In genomic region chr1:227330709-227331108, GRCh38 we compare ENCODE assay signal across 20 cellular contexts. TPM values are rescaled to one million over a fixed set of nuclear protein-coding genes. Genes with fewer than 3 reads are reported as not detected.
DNase-seq lines count a peak whose midpoint lies in the region; ATAC-seq, FAIRE-seq and TF ChIP-seq lines count a peak whose summit lies in the region.
"Had no signal": no experiment of that assay in that cellular context is flagged by ENCODE, and none has a peak within 500 bp of the region (broad histone marks: within the 10 kb centered on the region; RNA-seq: fewer than 3 reads in every experiment).

No MANE protein-coding gene starts in this region.

- H2AK5ac ChIP-seq in H1 (ENCODE audit: low read depth, low read length) = no peak overlapping the region

- H3K14ac ChIP-seq in H1 (ENCODE audit: insufficient read length) = no peak overlapping the region

- H3K4ac ChIP-seq in H1 (replicated peaks; ENCODE audit: insufficient read length, low read depth, low read length) = no peak overlapping the region

- no peak for TF ChIP-seq RAD21 in H1 (IDR thresholded peaks at IDR 0.05 in 1 of 2, conservative IDR thresholded peaks at IDR 0.05 in 1 of 2; ENCODE audit: low read depth in 2 of 2, low read length in 2 of 2)

- 65% methylated on average over 6 of the region's 6 CpGs for WGBS in right cardiac atrium
- 98% methylated on average over 6 of the region's 6 CpGs; no CpG with 5 or more reads in 1 of the 2 experiments for WGBS in H1 (ENCODE audit: extremely low coverage in 1 of 2, insufficient coverage in 1 of 2, insufficient read length in 1 of 2, insufficient replicate concordance in 2 of 2, low coverage in 1 of 2, low lambda C conversion rate in 2 of 2, missing lambda C conversion rate in 1 of 2), 2 experiments

- no peak overlapping the region for H3K4me2 ChIP-seq in H1 (ENCODE audit: insufficient read depth in 1 of 2, low read depth in 2 of 2, low read length in 2 of 2)

- no peak for DNase-seq in Right ventricle myocardium inferior (ENCODE audit: missing footprints)
- no peak for DNase-seq in right cardiac atrium
- peak; percentile 61 for DNase-seq in MG63
- no peak for DNase-seq in H1 (ENCODE audit: low read depth in 1 of 2, low spot score in 2 of 2)
- DNase-seq in stimulated activated naive B cell treated with anti-CD40 and anti-IgM and Interleukin-4, amounts not matched to agents 10 μg/mL and 1 μg/mL and 100 μg/mL, for 72 hours = no peak
- no peak for DNase-seq in DMS114 treated with DMSO at 0.1 percent for 48 hours (lab: John Stamatoyannopoulos, UW; ENCODE audit: unreplicated experiment)
- no peak for DNase-seq in DMS 273 treated with DMSO at 0.1 percent for 48 hours (lab: John Stamatoyannopoulos, UW)
- DNase-seq: 8988T; CD8-positive, alpha-beta memory T cell; DND-41; GDM1; GM23248; NCI-H1417; NCI-H2029; NCI-H524; T-cell had no signal

- no peak overlapping the region for H4K8ac ChIP-seq in H1 (ENCODE audit: extremely low read depth, insufficient read depth, low read length)

- no peak overlapping the region for H3K56ac ChIP-seq in H1 (replicated peaks; ENCODE audit: insufficient read length, low read depth, low read length)

- POLR2A ChIA-PET in H1 (lab: Charles Lee; ENCODE audit: partially characterized antibody) = interaction anchor here (0.7 to 2.0 kb wide), 5 partner anchors 10 to 116 kb away, joined by 3 to 5 read pairs (median 3); partner anchors contain the start of gene CDC42BPA

- H2BK15ac ChIP-seq in H1 (ENCODE audit: low read length) = no peak overlapping the region

- H3K79me2 ChIP-seq in H1 (ENCODE audit: control insufficient read depth in 1 of 2, insufficient read depth in 2 of 2, low read length in 2 of 2) = no peaks in the 10 kb centered on the region

- CTCF ChIA-PET in H1 (lab: Charles Lee; ENCODE audit: partially characterized antibody) = interaction anchor here (0.6 kb wide), 1 partner anchor 25 kb away, joined by 3 read pairs; no protein-coding TSS in a partner anchor

- H3K23me2 ChIP-seq in H1 (ENCODE audit: low read depth, low read length) = no peaks in the 10 kb centered on the region; the same call in 1 of the 2 replicates

- H3K27ac ChIP-seq in right cardiac atrium (ENCODE audit: low read length) (no peak overlapping the region), H1 (ENCODE audit: low read depth, low read length) (no peak overlapping the region)
- H3K27ac ChIP-seq: GM23248, SK-N-MC had no signal

- no peak for TF ChIP-seq EP300 in H1 (IDR thresholded peaks at IDR 0.05; ENCODE audit: borderline replicate concordance in 1 of 2, low read depth in 2 of 2, low read length in 2 of 2)

- H3K9me3 Mint-ChIP-seq in stimulated activated naive B cell treated with anti-CD40 and anti-IgM and Interleukin-4, amounts not matched to agents 10 μg/mL and 1 μg/mL and 100 μg/mL, for 72 hours = peaks cover 5 to 6% of the 10 kb centered on the region in 2 donors

- H3K4me3 Mint-ChIP-seq in stimulated activated naive B cell treated with anti-CD40 and anti-IgM and Interleukin-4, amounts not matched to agents 10 μg/mL and 1 μg/mL and 100 μg/mL, for 72 hours = no peak overlapping the region
- H3K4me3 Mint-ChIP-seq: CD8-positive, alpha-beta memory T cell; T-cell had no signal

- H3K23ac ChIP-seq in H1 (ENCODE audit: insufficient read length) = no peak overlapping the region

- no peak overlapping the region for H2BK5ac ChIP-seq in H1 (ENCODE audit: low read depth, low read length)

- no peak for TF ChIP-seq CTCF in H1 (IDR thresholded peaks at IDR 0.05; ENCODE audit: control extremely low read depth in 1 of 3, insufficient read depth in 1 of 3, low read depth in 1 of 3, low read length in 3 of 3)

- no peak overlapping the region for H3K4me3 ChIP-seq in right cardiac atrium (ENCODE audit: low read length)
- H3K4me3 ChIP-seq in MG63 = no peak overlapping the region
- no peak overlapping the region for H3K4me3 ChIP-seq in H1 (ENCODE audit: extremely low read depth in 1 of 4, insufficient read depth in 2 of 4, low read depth in 3 of 4, low read length in 4 of 4)
- H3K4me3 ChIP-seq: GM12878, GM23248, SK-N-MC had no signal

- no peak overlapping the region for H2BK120ac ChIP-seq in H1 (replicated peaks; ENCODE audit: low read depth, low read length)

- H3K27me3 ChIP-seq in right cardiac atrium (ENCODE audit: control insufficient read depth, insufficient read depth) (no peaks in the 10 kb centered on the region), MG63 (no peaks in the 10 kb centered on the region), H1 (replicated peaks in 1 of 4; ENCODE audit: control insufficient read depth in 3 of 4, extremely low read depth in 1 of 4, insufficient read depth in 3 of 4, low read length in 3 of 4) (no peaks in the 10 kb centered on the region)

- H4K5ac ChIP-seq in H1 (ENCODE audit: insufficient read length, low read depth, low read length) = no peak overlapping the region

- H3K79me1 ChIP-seq in H1 (ENCODE audit: low read depth, low read length) = no peaks in the 10 kb centered on the region

- ATAC-seq in Right ventricle myocardium inferior (peak; percentile 46), right cardiac atrium (no peak), HG02970 (IDR thresholded peaks at IDR 0.05; ENCODE audit: low FRiP score, unreplicated experiment) (no peak)
- ATAC-seq in stimulated activated naive B cell treated with anti-CD40 and anti-IgM and Interleukin-4, amounts not matched to agents 10 μg/mL and 1 μg/mL and 100 μg/mL, for 72 hours (replicated peaks) = peak; percentile 41 to 50
- ATAC-seq: GM12878, T-cell had no signal

- no peak for FAIRE-seq in H1 (lab: Jason Lieb, UNC)
- FAIRE-seq: D721Med, GM12878 had no signal

- no peak overlapping the region for H3K18ac ChIP-seq in H1 (ENCODE audit: extremely low read depth, low read length)

- H3K9me3 ChIP-seq in right cardiac atrium (ENCODE audit: control insufficient read depth, low read length) (peaks cover 3% of the 10 kb centered on the region), MG63 (peaks cover 22% of the 10 kb centered on the region), H1 (ENCODE audit: insufficient read depth in 2 of 2, low read depth in 1 of 2, low read length in 1 of 2) (peaks cover 4 to 9% of the 10 kb centered on the region in 2 experiments; a peak in 2 of 4 replicates)

- no peaks in the 10 kb centered on the region for H3K36me3 Mint-ChIP-seq in stimulated activated naive B cell treated with anti-CD40 and anti-IgM and Interleukin-4, amounts not matched to agents 10 μg/mL and 1 μg/mL and 100 μg/mL, for 72 hours
- H3K36me3 Mint-ChIP-seq: T-cell had no signal

- H3K4me1 Mint-ChIP-seq in stimulated activated naive B cell treated with anti-CD40 and anti-IgM and Interleukin-4, amounts not matched to agents 10 μg/mL and 1 μg/mL and 100 μg/mL, for 72 hours = peaks cover 4 to 7% of the 10 kb centered on the region in 2 donors
- H3K4me1 Mint-ChIP-seq: CD8-positive, alpha-beta memory T cell; T-cell had no signal

- H3K27me3 Mint-ChIP-seq in stimulated activated naive B cell treated with anti-CD40 and anti-IgM and Interleukin-4, amounts not matched to agents 10 μg/mL and 1 μg/mL and 100 μg/mL, for 72 hours = peaks cover 11 to 21% of the 10 kb centered on the region in 2 donors

- H3K9ac ChIP-seq in H1 (replicated peaks in 1 of 4; ENCODE audit: extremely low read depth in 1 of 4, low read depth in 3 of 4, low read length in 3 of 4) = no peak overlapping the region
- H3K9ac ChIP-seq: GM23248 had no signal

- H2BK12ac ChIP-seq in H1 (ENCODE audit: low read depth, low read length) = no peak overlapping the region; the same call in 1 of the 2 replicates

- no peaks in the 10 kb centered on the region for H4K20me1 ChIP-seq in H1 (replicated peaks in 1 of 2; ENCODE audit: control insufficient read depth in 1 of 2, insufficient read depth in 2 of 2, low read length in 2 of 2)

- H3K4me1 ChIP-seq in right cardiac atrium (ENCODE audit: control insufficient read depth, insufficient read depth, low read length) (no peaks in the 10 kb centered on the region), H1 (replicated peaks in 1 of 4; ENCODE audit: control insufficient read depth in 3 of 4, insufficient read depth in 4 of 4, low read length in 3 of 4) (peaks cover 0 to 5% (median 2%) of the 10 kb centered on the region in 4 experiments; a peak in 3 of 7 replicates)

- peak overlapping the region; percentile 56; the same call in 1 of the 2 replicates for H2AFZ ChIP-seq in H1 (ENCODE audit: low read length)
- H2AFZ ChIP-seq: GM23248 had no signal

- H3K36me3 ChIP-seq in MG63 (no peaks in the 10 kb centered on the region), H1 (ENCODE audit: control insufficient read depth in 2 of 4, insufficient read depth in 4 of 4, low read length in 3 of 4) (no peaks in the 10 kb centered on the region)

- no peak overlapping the region for H3K27ac Mint-ChIP-seq in stimulated activated naive B cell treated with anti-CD40 and anti-IgM and Interleukin-4, amounts not matched to agents 10 μg/mL and 1 μg/mL and 100 μg/mL, for 72 hours
- H3K27ac Mint-ChIP-seq: CD8-positive, alpha-beta memory T cell; T-cell had no signal

- intact Hi-C loops in Right ventricle myocardium inferior (cut with DNase I) (no loop called here), right cardiac atrium (cut with DNase I) (no loop called here)

- H2BK20ac ChIP-seq in H1 (ENCODE audit: low read length) = no peak overlapping the region

- H4K91ac ChIP-seq in H1 (replicated peaks; ENCODE audit: insufficient read length, low read length) = no peak overlapping the region

- TF ChIP-seq POLR2A in H1 (IDR thresholded peaks at IDR 0.05; ENCODE audit: control extremely low read depth in 1 of 2, low read depth in 2 of 2, low read length in 2 of 2) = no peak

TF ChIP-seq in H1, 55 proteins besides CTCF, POLR2A, EP300 and RAD21 (continues in another document):
- TF ChIP-seq KDM5A (IDR thresholded peaks at IDR 0.05; ENCODE audit: low read length) (no peak), ASH2L (IDR thresholded peaks at IDR 0.05; ENCODE audit: low read length) (no peak), NRF1 (IDR thresholded peaks at IDR 0.05; ENCODE audit: low read depth, low read length) (no peak), CEBPB (IDR thresholded peaks at IDR 0.05; ENCODE audit: low read depth, low read length) (no peak), BRCA1 (IDR thresholded peaks at IDR 0.05; ENCODE audit: low read depth, low read length) (no peak), CBX5 (IDR thresholded peaks at IDR 0.05; ENCODE audit: low read depth, low read length) (no peak), CREB1 (IDR thresholded peaks at IDR 0.05) (no peak)

RNA-seq across cellular contexts. Expression of gene CDC42BPA, which starts 12.4 kb away (rescaled TPM):
- total RNA-seq in Right ventricle myocardium inferior (37.2 TPM), right cardiac atrium (10 to 100 TPM; 34.6 to 38.0 (median 36.8) TPM)
- polyA plus RNA-seq in right cardiac atrium (12.9 TPM), H1 (2011; rRNA removed) (6.3 and 7.1 TPM in 2 replicates)
- 11.6 and 17.1 TPM in 2 replicates for total RNA-seq in MG63 (2014; rRNA removed; shearing (Covaris generic); ENCODE audit: low replicate concordance)
- 26.7 and 28.5 TPM in 2 replicates for total RNA-seq in H1 (2021; fragmentation: NEBNext Ultra II Directional; extraction: Animal tissue kit (Norgen Biotek cat#: 25700))
- 6.9 TPM for polyA plus RNA-seq in H1 (2011; cell fraction: cytosol; rRNA removed)
- polyA plus RNA-seq in H1 (2011; cell fraction: nucleus; rRNA removed) = 17.5 TPM
- polyA plus RNA-seq in H1 (2012, experiment 1 of 2) = 9.3 to 16.7 TPM (median 11.9 TPM) in 4 replicates
- polyA plus RNA-seq in H1 (2012, experiment 2 of 2) = 0.75 TPM
- polyA plus RNA-seq in H1 (2013, experiment 1 of 2) = 13.2 TPM
- polyA plus RNA-seq in H1 (2013, experiment 2 of 2) = 12.9 TPM
- 27.0 and 38.7 TPM in 2 replicates for polyA minus RNA-seq in H1 (2011; rRNA and poly(A)+ RNA removed)
- 17.2 TPM for polyA minus RNA-seq in H1 (2011; cell fraction: cytosol; rRNA and poly(A)+ RNA removed)
- 92.6 TPM for polyA minus RNA-seq in H1 (2011; cell fraction: nucleus; rRNA and poly(A)+ RNA removed)

Comparison
In these comparisons a context has a peak if more than half of its experiments do, and no peak if none do; other contexts are left out.
1. ATAC-seq: peak in Right ventricle myocardium inferior (single experiment) and stimulated activated naive B cell treated with anti-CD40 and anti-IgM and Interleukin-4, amounts not matched to agents 10 μg/mL and 1 μg/mL and 100 μg/mL, for 72 hours (2 of 2); none in right cardiac atrium (0 of 2) and HG02970 (single experiment).